In genomic region chr10:112956631-112957350, GRCh38 we compare ENCODE assay signal across 14 cellular contexts. TPM values are rescaled to one million over a fixed set of nuclear protein-coding genes. Genes with fewer than 3 reads are reported as not detected.
DNase-seq lines count a peak whose midpoint lies in the region; ATAC-seq, FAIRE-seq and TF ChIP-seq lines count a peak whose summit lies in the region.
"Had no signal": no experiment of that assay in that cellular context is flagged by ENCODE, and none has a peak within 500 bp of the region (broad histone marks: within the 10 kb centered on the region; RNA-seq: fewer than 3 reads in every experiment).

No MANE protein-coding gene starts in this region.

- no peaks in the 10 kb centered on the region for H3K9me2 ChIP-seq in GM23338 (ENCODE audit: insufficient read depth)

- peak overlapping the region; percentile 95 for H3K4me2 ChIP-seq in GM23338

- 0 out of 2 replicates have a peak, but pooled peaks cover 2% of the 10 kb centered on the region for H4K20me1 ChIP-seq in GM23338 (replicated peaks; ENCODE audit: insufficient read depth)

- peaks cover 89% of the 10 kb centered on the region for H3K79me2 ChIP-seq in GM23338 (replicated peaks; ENCODE audit: insufficient read depth)

- peak; percentile 61 for DNase-seq in GM23338 (ENCODE audit: low spot score)
- peak; percentile 11 for DNase-seq in NCI-H69 (lab: John Stamatoyannopoulos, UW)
- peak; percentile 47 for DNase-seq in fibroblast of villous mesenchyme (ENCODE audit: low read depth)
- DNase-seq in retinal pigment epithelial cell (ENCODE audit: low read depth), result peak; percentile 76
- DNase-seq in T-cell, result no peak
- no peak for DNase-seq in NCI-H2107 (lab: John Stamatoyannopoulos, UW)
- no peak for DNase-seq in frontal cortex (ENCODE audit: low spot score in 2 of 2)
- no peak for DNase-seq in substantia nigra (lab: John Stamatoyannopoulos, UW)
- DNase-seq: activated CD4-positive, alpha-beta T cell treated with anti-CD3 and anti-CD28 coated beads for 1 hour; activated naive CD4-positive, alpha-beta T cell treated with Interleukin-2 at 50 U/mL for 16 hours; effector memory CD8-positive, alpha-beta T cell; NCI-H1436 treated with DMSO at 0.1 percent for 48 hours; OCI-M1 had no signal

- peak overlapping the region; percentile 98 for H3K27ac ChIP-seq in GM23338 (ENCODE audit: low read depth)
- H3K27ac ChIP-seq in substantia nigra (ENCODE audit: low read depth, low read length, poor library complexity, severe bottlenecking), result no peak overlapping the region

- H3F3A ChIP-seq in GM23338 (replicated peaks; ENCODE audit: low read depth), result peaks cover 13% of the 10 kb centered on the region; the same call in 1 of the 2 replicates

- H3K27me3 ChIP-seq in GM23338 (ENCODE audit: insufficient read depth), result no peaks in the 10 kb centered on the region

- H3K36me3 Mint-ChIP-seq in GM23338 (ENCODE audit: low read depth) (peaks cover 46% of the 10 kb centered on the region), T-cell (peaks cover 4% of the 10 kb centered on the region)

- CTCF ChIA-PET in T-cell (lab: Charles Lee), result no interaction called here

- H3K36me3 ChIP-seq in GM23338 (ENCODE audit: insufficient read depth), result no peaks in the 10 kb centered on the region

- no peak for FAIRE-seq in frontal cortex (lab: Jason Lieb, UNC)
- FAIRE-seq: keratinocyte had no signal

- TF ChIP-seq CTCF in GM23338 (conservative IDR thresholded peaks at IDR 0.05; ENCODE audit: low read depth in 2 of 2) (no peak), fibroblast of villous mesenchyme (IDR thresholded peaks at IDR 0.05; ENCODE audit: insufficient read depth, low read depth, low read length) (no peak), retinal pigment epithelial cell (conservative IDR thresholded peaks at IDR 0.05; ENCODE audit: low read depth, low read length) (no peak)

- H3K4me1 Mint-ChIP-seq in GM23338, result peaks cover 75% of the 10 kb centered on the region
- peaks cover 13 to 22% (median 21%) of the 10 kb centered on the region in 3 donors for H3K4me1 Mint-ChIP-seq in T-cell

- H3K4me3 Mint-ChIP-seq in GM23338 (peak overlapping the region; percentile 99), T-cell (no peak overlapping the region)
- H3K4me3 Mint-ChIP-seq: effector memory CD8-positive, alpha-beta T cell had no signal

- H3K27ac Mint-ChIP-seq in GM23338 (peak overlapping the region; percentile 93), T-cell (no peak overlapping the region)
- H3K27ac Mint-ChIP-seq: effector memory CD8-positive, alpha-beta T cell had no signal

- ATAC-seq in GM23338 (peak; percentile 13), T-cell (replicated peaks in 1 of 4) (no peak)
- ATAC-seq: effector memory CD8-positive, alpha-beta T cell had no signal

- H3K27me3 Mint-ChIP-seq in GM23338 (ENCODE audit: insufficient read depth, low read depth, poor library complexity), result peaks cover 6% of the 10 kb centered on the region
- peaks cover 16 to 37% of the 10 kb centered on the region in 2 donors for H3K27me3 Mint-ChIP-seq in T-cell

- H3K9me3 Mint-ChIP-seq in GM23338 (no peaks in the 10 kb centered on the region), T-cell (no peaks in the 10 kb centered on the region)
- H3K9me3 Mint-ChIP-seq: effector memory CD8-positive, alpha-beta T cell had no signal

- no peak overlapping the region for H2AFZ ChIP-seq in GM23338

- H3K4me3 ChIP-seq in GM23338 (peak overlapping the region; percentile 83), fibroblast of villous mesenchyme (ENCODE audit: low read depth, low read length) (no peak overlapping the region), retinal pigment epithelial cell (ENCODE audit: low read length) (peak overlapping the region; percentile 92)

- POLR2A ChIA-PET in T-cell (lab: Charles Lee), result interaction anchor here in 1 of 2 donors (0.6 kb wide), 1 partner anchor 26 kb away, joined by 4 read pairs; no protein-coding TSS in a partner anchor

- H3K4me1 ChIP-seq in GM23338 (ENCODE audit: insufficient read depth), result peaks cover 66% of the 10 kb centered on the region

TF ChIP-seq in GM23338, 12 proteins besides CTCF, POLR2A, EP300 and RAD21:
- TF ChIP-seq NANOG (IDR thresholded peaks at IDR 0.05; ENCODE audit: borderline replicate concordance), result peak; percentile 66; the same call in 1 of the 2 replicates
- no peak for TF ChIP-seq CREB1 (CRISPR knock-in tag; IDR thresholded peaks at IDR 0.05; ENCODE audit: low read depth)
- no peak for TF ChIP-seq EZH2phosphoT487 (IDR thresholded peaks at IDR 0.05; ENCODE audit: unreplicated experiment)
- TF ChIP-seq POLR2AphosphoS5 (IDR thresholded peaks at IDR 0.05; ENCODE audit: low read depth), result 0 out of 2 replicates have a peak, but pooled peaks have one; percentile 30
- TF ChIP-seq ETS1 (IDR thresholded peaks at IDR 0.05), result no peak
- no peak for TF ChIP-seq JUNB (IDR thresholded peaks at IDR 0.05; ENCODE audit: unreplicated experiment)
- no peak for TF ChIP-seq ZNF114 (CRISPR knock-in tag; IDR thresholded peaks at IDR 0.05)
- TF ChIP-seq ZNF462 (CRISPR knock-in tag; IDR thresholded peaks at IDR 0.05), result no peak
TF ChIP-seq in GM23338: peak in this region for 2.

RNA-seq across cellular contexts. Expression of gene TCF7L2, which starts 6.7 kb away (rescaled TPM):
- 27.0 and 32.2 TPM in 2 replicates for total RNA-seq in GM23338 (2014; rRNA removed; shearing (Covaris generic))
- polyA plus RNA-seq in GM23338 (2016; fragmentation: Nextera tagmentation; extraction: Ambion mirVana), result 80.8 and 89.7 TPM in 2 replicates
- total RNA-seq in fibroblast of villous mesenchyme (7.1 and 12.5 TPM in 2 replicates), T-cell (1 to 10 TPM; 2.6 to 6.2 (median 3.3) TPM), frontal cortex (0.82 TPM)

Comparison
In these comparisons a context has a peak if more than half of its experiments do, and no peak if none do; other contexts are left out.
1. DNase-seq: peak in GM23338 (single experiment), NCI-H69 (single experiment), fibroblast of villous mesenchyme (single experiment) and retinal pigment epithelial cell (single experiment); none in T-cell (0 of 34), NCI-H2107 (single experiment), frontal cortex (0 of 2) and substantia nigra (0 of 49).